Comparison of ENCODE assay signal across 17 cellular contexts in genomic region chr10:98916751-98917150, GRCh38.
DNase-seq lines count a peak whose midpoint lies in the region; ATAC-seq and TF ChIP-seq lines count a peak whose summit lies in the region.
"Had no signal": no experiment of that assay in that cellular context is flagged by ENCODE, and none has a peak within 500 bp of the region (broad histone marks: within the 10 kb centered on the region; RNA-seq: fewer than 3 reads in every experiment).

No MANE protein-coding gene starts in this region.

- DNase-seq in A673 (ENCODE audit: low spot score) (peak; percentile 38), GM23338 (ENCODE audit: low spot score) (peak; percentile 5), SK-MEL-5 (ENCODE audit: low read depth, low spot score) (peak; percentile 68), fibroblast of mammary gland (ENCODE audit: low read depth) (no peak), GDM1 (lab: John Stamatoyannopoulos, UW) (no peak)
- no peak for DNase-seq in stimulated activated CD8-positive, alpha-beta memory T cell treated with anti-CD3 and anti-CD28 coated beads, Interleukin-4, amount 100 ng/mL, for 48 hours
- DNase-seq in stimulated activated naive CD4-positive, alpha-beta T cell (lab: John Stamatoyannopoulos, UW), result no peak
- DNase-seq: activated CD8-positive, alpha-beta memory T cell treated with anti-CD3 and anti-CD28 coated beads for 24 hours; Calu3; effector CD4-positive, alpha-beta T cell; NCI-H2107; retina; RPMI8226 had no signal

- H3K27me3 Mint-ChIP-seq in GM23338 (ENCODE audit: insufficient read depth, low read depth, poor library complexity), result peaks cover 4% of the 10 kb centered on the region
- H3K27me3 Mint-ChIP-seq: activated T-helper 17 cell treated with anti-CD3 and anti-CD28 coated beads, Interleukin-2, amount 50 U/mL, for 72 hours; stimulated activated naive CD8-positive, alpha-beta T cell treated with anti-CD3 and anti-CD28 coated beads, Interleukin-15, Interleukin-2, amounts not matched to agents 100 ng/mL and 50 ng/mL, for 24 hours had no signal

- no peaks in the 10 kb centered on the region for H3K9me2 ChIP-seq in GM23338 (ENCODE audit: insufficient read depth)

- H3K27ac ChIP-seq in A673 (ENCODE audit: low read depth, low read length, poor library complexity, severe bottlenecking) (no peak overlapping the region), GM23338 (ENCODE audit: low read depth) (no peak overlapping the region)

- no TSS peak for BruUV-seq in A673 (replicated peaks; lab: Mats Ljungman, UMichigan)

- H3K79me2 ChIP-seq in GM23338 (replicated peaks; ENCODE audit: insufficient read depth), result no peaks in the 10 kb centered on the region

- no peak overlapping the region for H2AFZ ChIP-seq in GM23338

- intact Hi-C loops in A673 (cut with micrococcal nuclease; ENCODE audit: unreplicated experiment), result no loop called here

- no peaks in the 10 kb centered on the region for H3F3A ChIP-seq in GM23338 (replicated peaks; ENCODE audit: low read depth)

- H4K20me1 ChIP-seq in GM23338 (replicated peaks; ENCODE audit: insufficient read depth), result no peaks in the 10 kb centered on the region

- H3K27ac Mint-ChIP-seq in GM23338, result no peak overlapping the region
- H3K27ac Mint-ChIP-seq: activated T-helper 17 cell treated with anti-CD3 and anti-CD28 coated beads, Interleukin-2, amount 50 U/mL, for 72 hours; stimulated activated naive CD8-positive, alpha-beta T cell treated with anti-CD3 and anti-CD28 coated beads, Interleukin-15, Interleukin-2, amounts not matched to agents 100 ng/mL and 50 ng/mL, for 24 hours had no signal

- no peak for ATAC-seq in GM23338
- ATAC-seq in HG03095 (IDR thresholded peaks at IDR 0.05; ENCODE audit: unreplicated experiment), result no peak
- ATAC-seq: activated CD4-positive, CD25-positive, alpha-beta regulatory T cell treated with anti-CD3 and anti-CD28 coated beads, Interleukin-2, amount 50 U/mL, for 24 hours; activated T-helper 17 cell treated with anti-CD3 and anti-CD28 coated beads, Interleukin-2, amount 50 U/mL, for 72 hours had no signal

- POLR2A ChIA-PET in A673 (lab: Charles Lee; ENCODE audit: low non-redundant PET), result no interaction called here

- H3K27me3 ChIP-seq in A673 (replicated peaks; ENCODE audit: insufficient read depth, low read depth, low read length, poor library complexity) (no peaks in the 10 kb centered on the region), GM23338 (ENCODE audit: insufficient read depth) (no peaks in the 10 kb centered on the region)

- H3K4me3 Mint-ChIP-seq in GM23338, result no peak overlapping the region
- H3K4me3 Mint-ChIP-seq: activated T-helper 17 cell treated with anti-CD3 and anti-CD28 coated beads, Interleukin-2, amount 50 U/mL, for 72 hours; stimulated activated naive CD8-positive, alpha-beta T cell treated with anti-CD3 and anti-CD28 coated beads, Interleukin-15, Interleukin-2, amounts not matched to agents 100 ng/mL and 50 ng/mL, for 24 hours had no signal

- in situ Hi-C loops in SK-MEL-5 (cut with HindIII; ENCODE audit: low pct_unique_long_range_greater_than_20kb, low sequenced_read_pairs), result no loop called here

- H3K4me1 Mint-ChIP-seq in GM23338, result peaks cover 9% of the 10 kb centered on the region; the same call in 2 of the 3 replicates
- H3K4me1 Mint-ChIP-seq: activated T-helper 17 cell treated with anti-CD3 and anti-CD28 coated beads, Interleukin-2, amount 50 U/mL, for 72 hours had no signal

- no peak for TF ChIP-seq CTCF in A673 (conservative IDR thresholded peaks at IDR 0.05; ENCODE audit: low read depth, low read length)
- TF ChIP-seq CTCF in GM23338 (conservative IDR thresholded peaks at IDR 0.05; ENCODE audit: low read depth in 2 of 2), result no peak
- peak; percentile 2 for TF ChIP-seq CTCF in fibroblast of mammary gland (conservative IDR thresholded peaks at IDR 0.05; ENCODE audit: control insufficient read depth, insufficient read depth, low read depth, low read length)

- H3K4me3 ChIP-seq in A673 (ENCODE audit: low read depth, low read length, poor library complexity, severe bottlenecking), result no peak overlapping the region
- H3K4me3 ChIP-seq in GM23338, result no peak overlapping the region
- H3K4me3 ChIP-seq in fibroblast of mammary gland (ENCODE audit: control insufficient read depth, low read depth, low read length), result no peak overlapping the region

- H3K9me3 Mint-ChIP-seq in GM23338, result no peaks in the 10 kb centered on the region
- H3K9me3 Mint-ChIP-seq: activated T-helper 17 cell treated with anti-CD3 and anti-CD28 coated beads, Interleukin-2, amount 50 U/mL, for 72 hours; stimulated activated naive CD8-positive, alpha-beta T cell treated with anti-CD3 and anti-CD28 coated beads, Interleukin-15, Interleukin-2, amounts not matched to agents 100 ng/mL and 50 ng/mL, for 24 hours had no signal

- no peak overlapping the region for H3K4me2 ChIP-seq in GM23338

- H3K36me3 Mint-ChIP-seq in GM23338 (ENCODE audit: low read depth), result no peaks in the 10 kb centered on the region

- H3K36me3 ChIP-seq in A673 (ENCODE audit: insufficient read depth, low read length, poor library complexity, severe bottlenecking) (no peaks in the 10 kb centered on the region), GM23338 (ENCODE audit: insufficient read depth) (no peaks in the 10 kb centered on the region)

- H3K9me3 ChIP-seq in A673 (ENCODE audit: low read depth, low read length, poor library complexity, severe bottlenecking), result no peaks in the 10 kb centered on the region

- H3K4me1 ChIP-seq in A673 (ENCODE audit: insufficient read depth, low read length, poor library complexity, severe bottlenecking) (no peaks in the 10 kb centered on the region), GM23338 (ENCODE audit: insufficient read depth) (0 out of 2 replicates have a peak, but pooled peaks cover 4% of the 10 kb centered on the region)

- CTCF ChIA-PET in A673 (lab: Charles Lee), result no interaction called here

TF ChIP-seq in GM23338, 12 proteins besides CTCF, POLR2A, EP300 and RAD21:
- TF ChIP-seq STAT1 (IDR thresholded peaks at IDR 0.05; ENCODE audit: unreplicated experiment) (no peak), ZNF462 (CRISPR knock-in tag; IDR thresholded peaks at IDR 0.05) (no peak), ZNF331 (CRISPR knock-in tag; IDR thresholded peaks at IDR 0.05; ENCODE audit: low read depth) (no peak), JUNB (IDR thresholded peaks at IDR 0.05; ENCODE audit: unreplicated experiment) (no peak), POLR2AphosphoS5 (IDR thresholded peaks at IDR 0.05; ENCODE audit: low read depth) (no peak)

Comparison
In these comparisons a context has a peak if more than half of its experiments do, and no peak if none do; other contexts are left out.
1. DNase-seq: peak in A673 (single experiment), GM23338 (single experiment) and SK-MEL-5 (single experiment); none in fibroblast of mammary gland (single experiment), stimulated activated CD8-positive, alpha-beta memory T cell treated with anti-CD3 and anti-CD28 coated beads, Interleukin-4, amount 100 ng/mL, for 48 hours (single experiment), stimulated activated naive CD4-positive, alpha-beta T cell (0 of 6) and GDM1 (single experiment).